Comparison of ENCODE assay signal across 1 cellular context in the genomic region with DNA sequence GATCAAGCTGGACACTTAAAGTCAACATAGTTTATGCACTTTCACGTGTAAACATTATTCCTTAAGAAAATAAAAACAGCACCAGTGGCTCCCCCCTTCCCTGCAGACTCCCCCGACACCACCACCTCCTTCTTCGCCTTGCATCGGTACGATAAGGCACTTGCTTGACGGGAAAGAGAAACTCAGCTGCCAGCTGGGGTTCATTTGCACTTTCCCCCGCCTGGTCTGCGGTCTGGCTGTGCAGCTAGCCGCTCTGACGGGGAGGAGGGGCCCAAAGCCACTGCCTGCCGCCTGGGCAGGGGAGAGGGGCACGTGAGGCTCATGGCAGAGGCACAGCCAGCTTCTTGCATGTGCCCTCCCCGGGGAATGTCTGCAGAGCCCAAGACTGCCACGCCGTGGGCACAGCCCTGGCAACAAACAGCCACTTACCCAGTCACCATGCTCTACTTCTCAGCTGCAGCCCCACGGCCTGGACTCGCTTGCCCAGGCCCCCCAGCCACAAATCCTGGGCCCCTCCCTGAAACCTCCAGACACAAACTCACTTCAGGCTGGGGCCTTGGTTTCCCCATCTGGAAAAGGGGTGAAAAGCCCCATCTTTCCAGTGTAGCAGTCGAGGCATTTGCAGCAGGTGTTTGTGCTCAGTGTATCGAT.
TF ChIP-seq lines count a peak whose summit lies in the region.

No MANE protein-coding gene starts in this region.

TF ChIP-seq in HepG2, 621 proteins besides CTCF, POLR2A, EP300 and RAD21 (continued from another document and continues in another):
- TF ChIP-seq, protein P1, sequence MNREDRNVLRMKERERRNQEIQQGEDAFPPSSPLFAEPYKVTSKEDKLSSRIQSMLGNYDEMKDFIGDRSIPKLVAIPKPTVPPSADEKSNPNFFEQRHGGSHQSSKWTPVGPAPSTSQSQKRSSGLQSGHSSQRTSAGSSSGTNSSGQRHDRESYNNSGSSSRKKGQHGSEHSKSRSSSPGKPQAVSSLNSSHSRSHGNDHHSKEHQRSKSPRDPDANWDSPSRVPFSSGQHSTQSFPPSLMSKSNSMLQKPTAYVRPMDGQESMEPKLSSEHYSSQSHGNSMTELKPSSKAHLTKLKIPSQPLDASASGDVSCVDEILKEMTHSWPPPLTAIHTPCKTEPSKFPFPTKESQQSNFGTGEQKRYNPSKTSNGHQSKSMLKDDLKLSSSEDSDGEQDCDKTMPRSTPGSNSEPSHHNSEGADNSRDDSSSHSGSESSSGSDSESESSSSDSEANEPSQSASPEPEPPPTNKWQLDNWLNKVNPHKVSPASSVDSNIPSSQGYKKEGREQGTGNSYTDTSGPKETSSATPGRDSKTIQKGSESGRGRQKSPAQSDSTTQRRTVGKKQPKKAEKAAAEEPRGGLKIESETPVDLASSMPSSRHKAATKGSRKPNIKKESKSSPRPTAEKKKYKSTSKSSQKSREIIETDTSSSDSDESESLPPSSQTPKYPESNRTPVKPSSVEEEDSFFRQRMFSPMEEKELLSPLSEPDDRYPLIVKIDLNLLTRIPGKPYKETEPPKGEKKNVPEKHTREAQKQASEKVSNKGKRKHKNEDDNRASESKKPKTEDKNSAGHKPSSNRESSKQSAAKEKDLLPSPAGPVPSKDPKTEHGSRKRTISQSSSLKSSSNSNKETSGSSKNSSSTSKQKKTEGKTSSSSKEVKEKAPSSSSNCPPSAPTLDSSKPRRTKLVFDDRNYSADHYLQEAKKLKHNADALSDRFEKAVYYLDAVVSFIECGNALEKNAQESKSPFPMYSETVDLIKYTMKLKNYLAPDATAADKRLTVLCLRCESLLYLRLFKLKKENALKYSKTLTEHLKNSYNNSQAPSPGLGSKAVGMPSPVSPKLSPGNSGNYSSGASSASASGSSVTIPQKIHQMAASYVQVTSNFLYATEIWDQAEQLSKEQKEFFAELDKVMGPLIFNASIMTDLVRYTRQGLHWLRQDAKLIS (CRISPR knock-in tag; IDR thresholded peaks at IDR 0.05) = no peak
- no peak for TF ChIP-seq NPAS2 (CRISPR knock-in tag; IDR thresholded peaks at IDR 0.05; ENCODE audit: borderline replicate concordance)
- no peak for TF ChIP-seq ZBTB21 (CRISPR knock-in tag; IDR thresholded peaks at IDR 0.05)
- peak; percentile 83; the same call in 1 of the 2 replicates for TF ChIP-seq ZNF34 (CRISPR knock-in tag; IDR thresholded peaks at IDR 0.05; ENCODE audit: borderline replicate concordance)
- TF ChIP-seq JDP2 (CRISPR knock-in tag; IDR thresholded peaks at IDR 0.05; ENCODE audit: borderline replicate concordance) = no peak; the same call in 1 of the 2 replicates
- TF ChIP-seq TBP (CRISPR knock-in tag; IDR thresholded peaks at IDR 0.05) = no peak
- TF ChIP-seq THYN1 (CRISPR knock-in tag; IDR thresholded peaks at IDR 0.05; ENCODE audit: borderline replicate concordance, low read depth) = no peak
- no peak for TF ChIP-seq TP53 (CRISPR knock-in tag; conservative IDR thresholded peaks at IDR 0.05)
- no peak for TF ChIP-seq DDIT3 (CRISPR knock-in tag; IDR thresholded peaks at IDR 0.05)
- peak; percentile 58; the same call in 1 of the 2 replicates for TF ChIP-seq RCOR2 (CRISPR knock-in tag; IDR thresholded peaks at IDR 0.05)
- TF ChIP-seq NKX3-1 (CRISPR knock-in tag; IDR thresholded peaks at IDR 0.05) = no peak
- no peak for TF ChIP-seq ZFP36L2 (CRISPR knock-in tag; IDR thresholded peaks at IDR 0.05)
- no peak for TF ChIP-seq NAIF1 (CRISPR knock-in tag; IDR thresholded peaks at IDR 0.05; ENCODE audit: borderline replicate concordance)
- TF ChIP-seq ZNF740 (CRISPR knock-in tag; IDR thresholded peaks at IDR 0.05) = peak; percentile 68; the same call in 1 of the 2 replicates
- no peak for TF ChIP-seq YEATS2 (CRISPR knock-in tag; IDR thresholded peaks at IDR 0.05; ENCODE audit: borderline replicate concordance)
- TF ChIP-seq ZNF263 (CRISPR knock-in tag; IDR thresholded peaks at IDR 0.05) = peak; percentile 64; the same call in 1 of the 2 replicates
- TF ChIP-seq PATZ1 (CRISPR knock-in tag; IDR thresholded peaks at IDR 0.05) = peak; percentile 90
- TF ChIP-seq NONO (IDR thresholded peaks at IDR 0.05) = no peak
- peak; percentile 80; the same call in 1 of the 2 replicates for TF ChIP-seq NONO (CRISPR knock-in tag; conservative IDR thresholded peaks at IDR 0.05)
- TF ChIP-seq THAP8 (CRISPR knock-in tag; IDR thresholded peaks at IDR 0.05; ENCODE audit: borderline replicate concordance) = no peak
- peak; percentile 39; the same call in 1 of the 2 replicates for TF ChIP-seq PPARG (CRISPR knock-in tag; conservative IDR thresholded peaks at IDR 0.05)
- peak; percentile 38; the same call in 1 of the 2 replicates for TF ChIP-seq ZNF609 (CRISPR knock-in tag; IDR thresholded peaks at IDR 0.05; ENCODE audit: borderline replicate concordance)
- TF ChIP-seq, protein P2, sequence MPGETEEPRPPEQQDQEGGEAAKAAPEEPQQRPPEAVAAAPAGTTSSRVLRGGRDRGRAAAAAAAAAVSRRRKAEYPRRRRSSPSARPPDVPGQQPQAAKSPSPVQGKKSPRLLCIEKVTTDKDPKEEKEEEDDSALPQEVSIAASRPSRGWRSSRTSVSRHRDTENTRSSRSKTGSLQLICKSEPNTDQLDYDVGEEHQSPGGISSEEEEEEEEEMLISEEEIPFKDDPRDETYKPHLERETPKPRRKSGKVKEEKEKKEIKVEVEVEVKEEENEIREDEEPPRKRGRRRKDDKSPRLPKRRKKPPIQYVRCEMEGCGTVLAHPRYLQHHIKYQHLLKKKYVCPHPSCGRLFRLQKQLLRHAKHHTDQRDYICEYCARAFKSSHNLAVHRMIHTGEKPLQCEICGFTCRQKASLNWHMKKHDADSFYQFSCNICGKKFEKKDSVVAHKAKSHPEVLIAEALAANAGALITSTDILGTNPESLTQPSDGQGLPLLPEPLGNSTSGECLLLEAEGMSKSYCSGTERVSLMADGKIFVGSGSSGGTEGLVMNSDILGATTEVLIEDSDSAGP (CRISPR knock-in tag; IDR thresholded peaks at IDR 0.05; ENCODE audit: borderline replicate concordance) = peak; percentile 86
- TF ChIP-seq BRD4 (CRISPR knock-in tag; IDR thresholded peaks at IDR 0.05) = peak; percentile 92; the same call in 1 of the 2 replicates
- TF ChIP-seq NBN (conservative IDR thresholded peaks at IDR 0.05) = no peak
- TF ChIP-seq CBX2 (IDR thresholded peaks at IDR 0.05; ENCODE audit: low read depth, low read length) = no peak
- TF ChIP-seq CBX2 (CRISPR knock-in tag; IDR thresholded peaks at IDR 0.05; ENCODE audit: low read depth) = no peak
- TF ChIP-seq ZNF891 (CRISPR knock-in tag; IDR thresholded peaks at IDR 0.05) = peak; percentile 40; the same call in 1 of the 2 replicates
- no peak for TF ChIP-seq ZFYVE20 (CRISPR knock-in tag; IDR thresholded peaks at IDR 0.05; ENCODE audit: borderline replicate concordance, low read depth)
- 0 out of 2 replicates have a peak, but pooled peaks have one; percentile 50 for TF ChIP-seq POLR2AphosphoS5 (IDR thresholded peaks at IDR 0.05; ENCODE audit: low read depth, low read length)
- no peak for TF ChIP-seq TCF7L2 (IDR thresholded peaks at IDR 0.05; ENCODE audit: low read depth, low read length)
- TF ChIP-seq ZNF331 (CRISPR knock-in tag; IDR thresholded peaks at IDR 0.05) = peak; percentile 80
- TF ChIP-seq FOSL1 (CRISPR knock-in tag; IDR thresholded peaks at IDR 0.05; ENCODE audit: borderline replicate concordance) = no peak
- TF ChIP-seq ZFP1 (CRISPR knock-in tag; IDR thresholded peaks at IDR 0.05) = no peak
- peak; percentile 61; the same call in 1 of the 2 replicates for TF ChIP-seq ZNF275 (CRISPR knock-in tag; IDR thresholded peaks at IDR 0.05; ENCODE audit: borderline replicate concordance)
- no peak for TF ChIP-seq CCAR2 (optimal IDR thresholded peaks at IDR 0.05; ENCODE audit: low read depth, low read length)
- TF ChIP-seq ZNF350 (CRISPR knock-in tag; IDR thresholded peaks at IDR 0.05; ENCODE audit: borderline replicate concordance, low read depth) = peak; percentile 46; the same call in 1 of the 2 replicates
- 0 out of 2 replicates have a peak, but pooled peaks have one; percentile 71 for TF ChIP-seq ATF7-NPFF (CRISPR knock-in tag; IDR thresholded peaks at IDR 0.05; ENCODE audit: low read depth)
- TF ChIP-seq ZNF552 (CRISPR knock-in tag; IDR thresholded peaks at IDR 0.05; ENCODE audit: borderline replicate concordance) = no peak
- 0 out of 2 replicates have a peak, but pooled peaks have one; percentile 12 for TF ChIP-seq ZFP36L1 (CRISPR knock-in tag; IDR thresholded peaks at IDR 0.05)
- 0 out of 2 replicates have a peak, but pooled peaks have one; percentile 69 for TF ChIP-seq ETV6 (CRISPR knock-in tag; conservative IDR thresholded peaks at IDR 0.05)
